ENCODE assay signal across 22 cellular contexts in the genomic region with DNA sequence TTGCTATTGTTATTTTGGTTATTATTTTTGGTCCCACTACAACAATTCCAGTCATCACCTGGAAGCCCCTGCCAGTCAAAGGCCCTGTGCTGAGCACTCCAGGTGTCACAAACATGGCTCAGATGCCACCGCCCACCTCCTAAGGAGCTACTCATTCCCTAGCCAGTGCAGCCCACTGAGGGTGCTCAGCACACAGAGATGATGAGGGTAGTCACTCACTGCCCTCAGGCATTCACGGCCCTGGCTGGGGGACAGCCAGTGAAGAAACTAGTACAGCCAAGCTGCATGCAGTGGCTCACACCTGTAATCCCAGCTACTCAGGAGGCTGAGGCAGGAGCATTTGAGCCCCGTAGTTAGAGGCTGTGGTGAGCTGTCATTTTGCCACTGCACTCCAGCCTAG.
"Had no signal": no experiment of that assay in that cellular context is flagged by ENCODE, and none has a peak within 500 bp of the region (broad histone marks: within the 10 kb centered on the region; RNA-seq: fewer than 3 reads in every experiment).

No MANE protein-coding gene starts in this region.

- ATAC-seq: Panc1, PC-3 had no signal

- H3K9me3 ChIP-seq: SK-N-SH had no signal

- H3K4me2 ChIP-seq: SK-N-SH had no signal

- H3K9me2 ChIP-seq: SK-N-SH had no signal

- H3K9ac ChIP-seq: SK-N-SH had no signal

- H3K27ac ChIP-seq: RWPE1 had no signal

- DNase-seq: KBM-7, MV-4-11, NCI-H1048, NCI-H1105, NCI-H1417, NCI-H146, NCI-H1694 treated with DMSO at 0.1 percent for 48 hours, NCI-H1930, NCI-H2081, NCI-H2107, NCI-H226, NCI-H446, NCI-H510A, NCI-H524 treated with DMSO at 0.1 percent for 48 hours, NCI-H69, NCI-H774, PC-3, SHP77, SK-N-SH, SW 1271 had no signal
